Comparison of ENCODE assay signal across 8 cellular contexts in the genomic region with DNA sequence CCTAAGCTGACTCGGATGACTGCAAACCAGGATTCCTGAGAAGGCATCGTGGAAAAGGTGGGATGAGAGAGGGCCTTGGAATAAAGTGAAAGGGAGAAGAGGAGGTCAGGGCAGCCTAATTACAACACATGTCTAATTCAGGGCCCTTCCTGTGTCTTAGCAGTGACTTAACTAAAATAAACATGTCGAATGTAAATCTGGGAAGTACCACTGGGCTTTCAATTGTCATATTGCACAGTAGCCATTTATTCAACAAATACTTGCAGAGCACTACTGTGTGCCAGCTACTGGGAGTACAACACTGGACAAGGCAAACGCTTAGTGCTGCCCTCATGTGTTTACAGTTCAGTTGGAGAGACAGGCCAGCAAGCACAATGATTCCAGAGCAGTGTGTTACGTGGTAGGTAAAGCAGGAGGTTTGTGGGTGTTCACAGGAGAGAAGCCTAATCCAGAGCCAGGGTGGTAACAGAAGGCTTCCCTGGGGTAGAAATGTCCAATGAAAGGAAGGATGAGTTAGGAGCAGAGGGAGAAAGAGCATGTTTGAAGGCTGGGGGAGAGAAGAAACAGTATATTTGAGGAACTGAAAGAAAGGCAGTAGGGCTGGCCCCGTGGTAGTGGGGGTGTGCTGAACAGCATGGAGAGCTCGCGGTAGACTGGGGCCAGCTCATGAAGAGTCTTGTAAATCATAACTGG. TPM values are rescaled to one million over a fixed set of nuclear protein-coding genes. Genes with fewer than 3 reads are reported as not detected.
DNase-seq lines count a peak whose midpoint lies in the region; ATAC-seq and TF ChIP-seq lines count a peak whose summit lies in the region.

No MANE protein-coding gene starts in this region.

- H3K4me1 ChIP-seq in endodermal cell (ENCODE audit: control insufficient read depth, insufficient read depth, low read length) = peaks cover 10% of the 10 kb centered on the region
- H3K4me1 ChIP-seq in trophoblast cell (ENCODE audit: control insufficient read depth in 1 of 2, insufficient read depth in 2 of 2, low read length in 2 of 2) = peaks cover 8 to 9% of the 10 kb centered on the region in 2 experiments

- H3K36me3 ChIP-seq in endodermal cell (ENCODE audit: control insufficient read depth, insufficient read depth, low read length) = no peaks in the 10 kb centered on the region
- no peaks in the 10 kb centered on the region for H3K36me3 ChIP-seq in trophoblast cell (ENCODE audit: control insufficient read depth in 1 of 2, insufficient read depth in 2 of 2, low read length in 2 of 2)

- 92 to 93% methylated on average over 5 to 8 of the region's 8 CpGs for WGBS in endodermal cell (ENCODE audit: insufficient coverage in 1 of 2, insufficient read length in 1 of 2), 2 experiments
- no CpG with 5 or more reads among the region's 8 CpGs for WGBS in trophoblast cell (ENCODE audit: extremely low coverage, insufficient coverage, insufficient read length)

- H4K8ac ChIP-seq in trophoblast cell (ENCODE audit: low read depth, low read length) = no peak overlapping the region

- H4K12ac ChIP-seq in trophoblast cell (ENCODE audit: low read depth, low read length) = no peak overlapping the region

- no peak overlapping the region for H3K27ac Mint-ChIP-seq in endodermal cell

- no peak overlapping the region for H3K27ac ChIP-seq in endodermal cell (ENCODE audit: low read depth, low read length)
- H3K27ac ChIP-seq in trophoblast cell (ENCODE audit: low read depth, low read length) = no peak overlapping the region

- TF ChIP-seq CTCF in endodermal cell (conservative IDR thresholded peaks at IDR 0.05) = peak; percentile 30

- ATAC-seq in GM18511 (IDR thresholded peaks at IDR 0.05; ENCODE audit: unreplicated experiment) (peak; percentile 96), HG02798 (IDR thresholded peaks at IDR 0.05; ENCODE audit: poor library complexity, unreplicated experiment) (peak; percentile 92)

- H3K4me1 Mint-ChIP-seq in endodermal cell = peaks cover 43% of the 10 kb centered on the region

- no peak overlapping the region for H3K4me2 ChIP-seq in trophoblast cell (ENCODE audit: low read length)

- DNase-seq in NCI-H460 (ENCODE audit: extremely low read depth, low read depth) (peak; percentile 70), endodermal cell (peak; percentile 60), trophoblast cell (peak in 1 of 2 donors; percentile 28), mucosa of gallbladder (ENCODE audit: low spot score) (no peak), DMS79 (lab: John Stamatoyannopoulos, UW) (no peak)
- no peak for DNase-seq in activated T-cell treated with anti-CD3 and anti-CD28 coated beads, Interleukin-2, amount 50 U/mL, for 1 hour

- no peak overlapping the region for H3K14ac ChIP-seq in trophoblast cell (ENCODE audit: low read length)

- peaks cover 39% of the 10 kb centered on the region for H3K27me3 Mint-ChIP-seq in endodermal cell (ENCODE audit: insufficient read depth)

- H3K9me3 Mint-ChIP-seq in endodermal cell = no peaks in the 10 kb centered on the region

- no peaks in the 10 kb centered on the region for H3K36me3 Mint-ChIP-seq in endodermal cell (ENCODE audit: low read depth)

- H4K91ac ChIP-seq in trophoblast cell (ENCODE audit: low read depth, low read length) = no peak overlapping the region

- peaks cover 47% of the 10 kb centered on the region for H3K27me3 ChIP-seq in endodermal cell (ENCODE audit: control insufficient read depth, insufficient read depth, low read length, poor library complexity, severe bottlenecking)
- H3K27me3 ChIP-seq in trophoblast cell (ENCODE audit: insufficient read depth, low read length) = no peaks in the 10 kb centered on the region

- no peak overlapping the region for H2BK120ac ChIP-seq in trophoblast cell (ENCODE audit: insufficient read depth, low read length, poor library complexity)

- H3K79me2 ChIP-seq in trophoblast cell (ENCODE audit: control insufficient read depth, insufficient read depth, low read length, poor library complexity) = no peaks in the 10 kb centered on the region

- no peak overlapping the region for H2AK5ac ChIP-seq in trophoblast cell (ENCODE audit: low read length)

- H3K23ac ChIP-seq in trophoblast cell (ENCODE audit: low read length) = no peak overlapping the region

- H3K9me3 ChIP-seq in endodermal cell (ENCODE audit: control insufficient read depth, low read length) (no peaks in the 10 kb centered on the region), trophoblast cell (ENCODE audit: insufficient read depth, low read depth, low read length) (no peaks in the 10 kb centered on the region)

- no peak overlapping the region for H2BK5ac ChIP-seq in trophoblast cell (ENCODE audit: low read depth, low read length, poor library complexity)

- no peak overlapping the region for H2AFZ ChIP-seq in trophoblast cell (ENCODE audit: insufficient read depth, low read length, poor library complexity)

- H3K9ac ChIP-seq in endodermal cell (ENCODE audit: extremely low read depth, low read length, poor library complexity, severe bottlenecking) = no peak overlapping the region
- no peak overlapping the region for H3K9ac ChIP-seq in trophoblast cell (ENCODE audit: low read length)

- H3K18ac ChIP-seq in trophoblast cell (ENCODE audit: low read length) = no peak overlapping the region

- H3K4me3 ChIP-seq in endodermal cell (ENCODE audit: low read length) (no peak overlapping the region), trophoblast cell (ENCODE audit: low read depth, low read length) (no peak overlapping the region)

- H2BK12ac ChIP-seq in trophoblast cell (ENCODE audit: low read length) = peak overlapping the region; percentile 4

- no peak overlapping the region for H3K4ac ChIP-seq in trophoblast cell (ENCODE audit: low read depth, low read length)

- no peak overlapping the region for H3K4me3 Mint-ChIP-seq in endodermal cell

- H3K79me1 ChIP-seq in trophoblast cell (ENCODE audit: low read length) = peaks cover 6% of the 10 kb centered on the region

RNA-seq across cellular contexts. Expression of a gene that starts 38.0 kb away (rescaled TPM):
- 6.8 and 6.9 TPM in 2 replicates for total RNA-seq in NCI-H460 (2014; rRNA removed; shearing (Covaris generic))
- polyA plus RNA-seq in NCI-H460 (2014; cell fraction: nucleus; rRNA removed) = 5.5 and 8.3 TPM in 2 replicates
- total RNA-seq in endodermal cell (10 to 100 TPM; 21.8 to 22.1 TPM), mucosa of gallbladder (26.7 TPM)
- polyA plus RNA-seq in endodermal cell (2013, experiment 1 of 2) = 19.7 TPM
- polyA plus RNA-seq in endodermal cell (2013, experiment 2 of 2) = 16.8 TPM
- 75.5 and 79.8 TPM in 2 replicates for polyA plus RNA-seq in trophoblast cell (2013)

Comparison
In these comparisons a context has a peak if more than half of its experiments do, and no peak if none do; other contexts are left out.
1. DNase-seq: peak in NCI-H460 (single experiment) and endodermal cell (single experiment); none in mucosa of gallbladder (single experiment), activated T-cell treated with anti-CD3 and anti-CD28 coated beads, Interleukin-2, amount 50 U/mL, for 1 hour (single experiment) and DMS79 (single experiment).